In the genomic region with DNA sequence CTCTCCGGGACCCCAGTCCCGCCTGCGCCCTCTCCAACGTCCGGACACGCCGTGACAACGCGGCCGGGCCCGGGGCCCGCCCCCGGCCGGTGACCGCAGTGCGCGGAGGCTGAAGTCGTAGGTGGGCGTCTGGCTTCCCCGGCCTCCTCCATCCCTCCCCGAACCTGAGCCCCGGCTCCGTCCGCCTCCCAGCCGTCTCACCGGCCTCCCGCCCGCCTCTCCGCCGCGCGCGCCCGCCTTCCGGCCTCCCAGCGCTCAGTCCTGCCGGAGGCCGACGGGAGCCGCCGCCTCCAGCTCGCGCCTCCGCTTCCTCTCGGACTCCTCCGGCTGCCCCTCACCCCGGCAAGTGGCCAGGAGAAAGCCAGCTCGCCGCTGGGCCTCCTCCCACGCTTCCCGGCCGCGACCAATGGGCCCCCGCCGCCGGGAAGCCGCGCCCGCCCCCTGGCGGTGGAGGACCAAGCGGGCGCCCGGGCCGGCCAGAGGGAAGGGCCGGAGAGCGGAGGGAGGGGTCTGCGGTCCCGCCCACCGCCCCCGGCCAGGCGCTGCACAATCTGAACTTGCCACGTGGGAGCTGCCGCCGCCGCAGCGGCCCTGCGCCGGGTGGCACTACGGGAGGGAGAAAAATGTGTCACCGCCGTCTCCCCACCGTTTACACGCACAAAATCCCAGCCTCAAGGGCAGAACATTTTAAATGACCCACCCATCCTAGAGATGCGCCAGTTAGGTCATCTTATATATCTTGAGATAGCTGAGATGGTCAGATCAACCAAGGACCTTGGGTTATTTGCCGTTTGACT, we compare ENCODE assay signal across 8 cellular contexts. TPM values are rescaled to one million over a fixed set of nuclear protein-coding genes. Genes with fewer than 3 reads are reported as not detected.
A peak's percentile ranks its signal among the peaks of the same experiment; 100 is the strongest.
DNase-seq lines count a peak whose midpoint lies in the region; ATAC-seq, FAIRE-seq and TF ChIP-seq lines count a peak whose summit lies in the region.

A gene with protein sequence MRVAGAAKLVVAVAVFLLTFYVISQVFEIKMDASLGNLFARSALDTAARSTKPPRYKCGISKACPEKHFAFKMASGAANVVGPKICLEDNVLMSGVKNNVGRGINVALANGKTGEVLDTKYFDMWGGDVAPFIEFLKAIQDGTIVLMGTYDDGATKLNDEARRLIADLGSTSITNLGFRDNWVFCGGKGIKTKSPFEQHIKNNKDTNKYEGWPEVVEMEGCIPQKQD (minus strand): TSS at position 348 of the 797 bp plus-strand sequence. CDS start 13,339 bp downstream, outside the sequence.

- H3K27me3 ChIP-seq in NT2/D1 (ENCODE audit: insufficient read depth, insufficient read length), result no peaks in the 10 kb centered on the region
- no peaks in the 10 kb centered on the region for H3K27me3 ChIP-seq in endothelial cell of umbilical vein (ENCODE audit: control insufficient read depth in 2 of 2, insufficient read depth in 2 of 2, low read length in 2 of 2)

- peak; percentile 82 for ATAC-seq in GM21367 (IDR thresholded peaks at IDR 0.05; ENCODE audit: unreplicated experiment)

- H3K9me3 ChIP-seq in NT2/D1 (ENCODE audit: insufficient read depth, low read length) (peaks cover 10% of the 10 kb centered on the region), endothelial cell of umbilical vein (replicated peaks; ENCODE audit: control insufficient read depth, insufficient read depth, low read length) (no peaks in the 10 kb centered on the region)

- DNase-seq in Calu3, result peak; percentile 97
- DNase-seq in HTR-8/SVneo (ENCODE audit: insufficient read length, low spot score), result peak; percentile 71
- peak; percentile 84 for DNase-seq in NT2/D1 (ENCODE audit: low read depth, low spot score)
- peak; percentile 84 for DNase-seq in activated CD8-positive, alpha-beta memory T cell treated with anti-CD3 and anti-CD28 coated beads, Interleukin-2, amount 50 U/mL, for 4 hours
- DNase-seq in endothelial cell of umbilical vein (ENCODE audit: low read depth, low spot score), result peak; percentile 96
- peak; percentile 80 for DNase-seq in middle frontal gyrus (ENCODE audit: extremely low spot score, low spot score)
- peak; percentile 81 to 87 for DNase-seq in stimulated activated CD8-positive, alpha-beta memory T cell treated with anti-CD3 and anti-CD28 coated beads, Interleukin-2, amount 100 ng/mL, for 48 hours (ENCODE audit: low read depth in 2 of 2)

- peak within 1 kb of the TSS; percentile 71 for H3K4me3 ChIP-seq in NT2/D1 (ENCODE audit: insufficient read length, low read depth)
- peak within 1 kb of the TSS; percentile 73 to 100 (median 99) for H3K4me3 ChIP-seq in endothelial cell of umbilical vein (replicated peaks in 1 of 3; ENCODE audit: insufficient read depth in 1 of 3, low read depth in 1 of 3, low read length in 3 of 3)

- H2AFZ ChIP-seq in endothelial cell of umbilical vein (ENCODE audit: low read depth, low read length), result peak within 1 kb of the TSS; percentile 94

- H3K9ac ChIP-seq in NT2/D1 (ENCODE audit: insufficient read length, low read depth) (peak within 1 kb of the TSS; percentile 81), endothelial cell of umbilical vein (replicated peaks; ENCODE audit: extremely low read depth, insufficient read depth, low read length) (peak within 1 kb of the TSS; percentile 92)

- FAIRE-seq in HTR-8/SVneo (lab: Jason Lieb, UNC), result peak; percentile 48
- peak; percentile 62 for FAIRE-seq in endothelial cell of umbilical vein (lab: Jason Lieb, UNC)

- peak within 1 kb of the TSS; percentile 87 for H3K27ac ChIP-seq in endothelial cell of umbilical vein (ENCODE audit: insufficient read depth, low read depth, low read length)

- TF ChIP-seq CTCF in Calu3 (IDR thresholded peaks at IDR 0.05; ENCODE audit: unreplicated experiment) (peak; percentile 93), endothelial cell of umbilical vein (IDR thresholded peaks at IDR 0.05; ENCODE audit: extremely low read depth in 1 of 2, insufficient read depth in 1 of 2, low read depth in 1 of 2, low read length in 2 of 2) (peak; percentile 75 to 96)

- dilution Hi-C loops in endothelial cell of umbilical vein (cut with MboI; ENCODE audit: extremely low pct_ligation_motif_present, low sequenced_read_pairs), result no loop called here

- peak within 1 kb of the TSS; percentile 80 for H3K4me3 Mint-ChIP-seq in Calu3 (ENCODE audit: low read depth, unreplicated experiment)

- H3K9me3 Mint-ChIP-seq in Calu3 (ENCODE audit: low read depth, unreplicated experiment), result peaks cover 4% of the 10 kb centered on the region

- H3K4me2 ChIP-seq in endothelial cell of umbilical vein (ENCODE audit: insufficient read depth, low read length), result peak within 1 kb of the TSS; percentile 96

- H3K27ac Mint-ChIP-seq in Calu3 (ENCODE audit: unreplicated experiment), result peak within 1 kb of the TSS; percentile 72

- peaks cover 47% of the 10 kb centered on the region for H3K79me2 ChIP-seq in endothelial cell of umbilical vein (ENCODE audit: control insufficient read depth, insufficient read depth, low read length)

- H3K36me3 Mint-ChIP-seq in Calu3 (ENCODE audit: insufficient read depth, unreplicated experiment), result peaks cover 51% of the 10 kb centered on the region

- no peaks in the 10 kb centered on the region for H3K27me3 Mint-ChIP-seq in Calu3 (ENCODE audit: unreplicated experiment)

- H4K20me1 ChIP-seq in endothelial cell of umbilical vein (replicated peaks; ENCODE audit: control insufficient read depth, extremely low read depth, insufficient read depth, low read length), result peaks cover 5% of the 10 kb centered on the region

- TF ChIP-seq POLR2A in endothelial cell of umbilical vein (IDR thresholded peaks at IDR 0.05; ENCODE audit: low read depth, low read length), result peak; percentile 51

- H3K36me3 ChIP-seq in NT2/D1 (ENCODE audit: insufficient read depth, insufficient read length, low read length) (peaks cover 20% of the 10 kb centered on the region), endothelial cell of umbilical vein (ENCODE audit: control insufficient read depth in 2 of 2, extremely low read depth in 1 of 2, insufficient read depth in 2 of 2, low read length in 2 of 2) (peaks cover 0 to 3% of the 10 kb centered on the region in 2 experiments)

- H3K4me1 Mint-ChIP-seq in Calu3 (ENCODE audit: low read depth, unreplicated experiment), result peaks cover 25% of the 10 kb centered on the region

- intact Hi-C loops in Calu3 (cut with micrococcal nuclease; ENCODE audit: unreplicated experiment), result loop anchor here (2.0 to 5.0 kb wide), 2 partner anchors 29 to 41 kb away; no protein-coding TSS in a partner anchor
- intact Hi-C loops in endothelial cell of umbilical vein (cut with micrococcal nuclease), result loop anchor here (1.0 to 5.0 kb wide), 6 partner anchors 10 to 151 kb away; no protein-coding TSS in a partner anchor

- no peaks in the 10 kb centered on the region for H3K9me1 ChIP-seq in endothelial cell of umbilical vein (replicated peaks; ENCODE audit: control insufficient read depth, extremely low read depth, insufficient read depth, low read length)

- POLR2A ChIA-PET in endothelial cell of umbilical vein (lab: Charles Lee), result interaction anchor here (0.8 to 2.2 kb wide), 7 partner anchors 10 to 108 kb away, joined by 3 to 19 read pairs (median 3); no protein-coding TSS in a partner anchor

- H3K4me1 ChIP-seq in NT2/D1 (ENCODE audit: insufficient read depth, insufficient read length) (no peaks in the 10 kb centered on the region), endothelial cell of umbilical vein (ENCODE audit: control insufficient read depth, extremely low read depth, insufficient read depth, low read length) (peaks cover 16% of the 10 kb centered on the region)

- CTCF ChIA-PET in Calu3 (lab: Charles Lee), result interaction anchor here (0.6 to 1.8 kb wide), 12 partner anchors 8 to 598 kb away, joined by 3 to 12 read pairs (median 4); no protein-coding TSS in a partner anchor
- CTCF ChIA-PET in endothelial cell of umbilical vein (lab: Charles Lee), result interaction anchor here (0.6 to 6.5 kb wide), 29 partner anchors 9 to 603 kb away, joined by 3 to 104 read pairs (median 5); no protein-coding TSS in a partner anchor

- BruUV-seq in Calu3 (replicated peaks; lab: Mats Ljungman, UMichigan) (no TSS peak), endothelial cell of umbilical vein (replicated peaks; lab: Mats Ljungman, UMichigan) (no TSS peak)

TF ChIP-seq in endothelial cell of umbilical vein, 7 proteins besides CTCF, POLR2A, EP300 and RAD21:
- TF ChIP-seq GATA2 (IDR thresholded peaks at IDR 0.05; ENCODE audit: insufficient read depth, insufficient read length, low read depth, low read length), result no peak
- TF ChIP-seq, protein P1, sequence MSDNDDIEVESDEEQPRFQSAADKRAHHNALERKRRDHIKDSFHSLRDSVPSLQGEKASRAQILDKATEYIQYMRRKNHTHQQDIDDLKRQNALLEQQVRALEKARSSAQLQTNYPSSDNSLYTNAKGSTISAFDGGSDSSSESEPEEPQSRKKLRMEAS (IDR thresholded peaks at IDR 0.05; ENCODE audit: insufficient read depth, insufficient read length), result peak; percentile 69
- peak; percentile 69 for TF ChIP-seq POLR2AphosphoS5 (IDR thresholded peaks at IDR 0.05; ENCODE audit: insufficient read depth, low read depth, low read length)
- peak; percentile 36 for TF ChIP-seq MYC (IDR thresholded peaks at IDR 0.05; ENCODE audit: low read depth, low read length)

RNA-seq across cellular contexts. Expression of the gene that starts here (rescaled TPM):
- total RNA-seq in Calu3 (2022), result 178 and 206 TPM in 2 replicates
- 50.0 and 54.5 TPM in 2 replicates for total RNA-seq in endothelial cell of umbilical vein
- 13.9 and 20.2 TPM in 2 replicates for polyA plus RNA-seq in endothelial cell of umbilical vein
- polyA plus RNA-seq in endothelial cell of umbilical vein (2011; cell fraction: cytosol; rRNA removed), result 30.7 and 31.3 TPM in 2 replicates
- polyA plus RNA-seq in endothelial cell of umbilical vein (2011; cell fraction: nucleus; rRNA removed), result 40.4 and 49.0 TPM in 2 replicates
- polyA plus RNA-seq in endothelial cell of umbilical vein (2012), result 60.0 and 71.2 TPM in 2 replicates
- 12.5 and 15.1 TPM in 2 replicates for polyA minus RNA-seq in endothelial cell of umbilical vein
- polyA minus RNA-seq in endothelial cell of umbilical vein (2011; cell fraction: cytosol; rRNA and poly(A)+ RNA removed), result 5.3 TPM
- 41.3 and 61.8 TPM in 2 replicates for polyA minus RNA-seq in endothelial cell of umbilical vein (2011; cell fraction: nucleus; rRNA and poly(A)+ RNA removed)

Comparison
In these comparisons a context has a peak if more than half of its experiments do, and no peak if none do; other contexts are left out.
1. Peak in every context shown above with its lines: DNase-seq, ATAC-seq, H3K4me3 ChIP-seq and H3K27ac ChIP-seq.